ENCODE assay signal across 35 cellular contexts in genomic region chr2:230071421-230071820, GRCh38.
"Had no signal": no experiment of that assay in that cellular context is flagged by ENCODE, and none has a peak within 500 bp of the region (broad histone marks: within the 10 kb centered on the region; RNA-seq: fewer than 3 reads in every experiment).

No MANE protein-coding gene starts in this region.

- H3K36me3 ChIP-seq: MG63 had no signal

- H3K27me3 ChIP-seq: MG63 had no signal

- DNase-seq: Karpas-422, Kasumi-1, MG63, MM.1S, MV-4-11, NCI-H1048, NCI-H1092, NCI-H1092 treated with DMSO at 0.1 percent for 48 hours, NCI-H1105, NCI-H1105 treated with DMSO at 0.1 percent for 48 hours, NCI-H1417, NCI-H1417 treated with DMSO at 0.1 percent for 48 hours, NCI-H1436, NCI-H1436 treated with DMSO at 0.1 percent for 48 hours, NCI-H146, NCI-H1694, NCI-H1694 treated with DMSO at 0.1 percent for 48 hours, NCI-H187, NCI-H187 treated with DMSO at 0.1 percent for 48 hours, NCI-H1930, NCI-H2029, NCI-H2029 treated with DMSO at 0.1 percent for 48 hours, NCI-H2081, NCI-H2081 treated with DMSO at 0.1 percent for 48 hours, NCI-H2107, NCI-H2171, NCI-H2171 treated with DMSO at 0.1 percent for 48 hours, NCI-H2227 treated with DMSO at 0.1 percent for 48 hours, NCI-H226, NCI-H345, NCI-H446, NCI-H446 treated with DMSO at 0.1 percent for 48 hours, NCI-H510A, NCI-H510A treated with DMSO at 0.1 percent for 48 hours, NCI-H524 had no signal

- H3K4me3 ChIP-seq: MG63 had no signal
